In the genomic region with DNA sequence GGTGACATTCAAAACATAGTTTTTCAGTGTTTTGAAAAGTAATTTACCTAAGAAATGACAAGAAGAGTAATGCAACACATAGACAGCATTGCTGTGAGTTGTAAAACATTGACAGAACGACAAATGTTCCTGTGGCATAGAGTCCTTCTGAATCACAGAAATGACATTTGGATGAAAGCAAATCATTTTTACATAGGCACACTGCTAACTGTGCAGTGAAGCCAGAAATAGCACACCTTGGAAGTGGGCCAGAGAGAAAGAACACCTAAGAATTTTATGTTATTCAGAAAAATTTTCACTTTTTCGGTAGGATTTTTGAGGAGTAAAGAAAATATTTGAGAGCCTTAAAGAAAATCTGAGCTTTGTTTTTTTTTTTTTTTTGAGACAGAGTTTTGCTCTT, we compare ENCODE assay signal across 8 cellular contexts.
"Had no signal": no experiment of that assay in that cellular context is flagged by ENCODE, and none has a peak within 500 bp of the region (broad histone marks: within the 10 kb centered on the region; RNA-seq: fewer than 3 reads in every experiment).

No MANE protein-coding gene starts in this region.

- H3K4me2 ChIP-seq: GM23338 had no signal

- H3K4me3 ChIP-seq: GM23338 had no signal

- H3K27ac ChIP-seq: HL-60 had no signal

- FAIRE-seq: H1, H54, HepG2 had no signal

- H2AFZ ChIP-seq: GM23338 had no signal

- DNase-seq: H9, HCEC 1CT, KBM-7 had no signal

- ATAC-seq: GM23338, HepG2 had no signal
